ENCODE assay signal across 11 cellular contexts in genomic region chr2:69175795-69176715, GRCh38.
A peak's percentile ranks its signal among the peaks of the same experiment; 100 is the strongest.
DNase-seq lines count a peak whose midpoint lies in the region; ATAC-seq and TF ChIP-seq lines count a peak whose summit lies in the region.
"Had no signal": no experiment of that assay in that cellular context is flagged by ENCODE, and none has a peak within 500 bp of the region (broad histone marks: within the 10 kb centered on the region; RNA-seq: fewer than 3 reads in every experiment).

No MANE protein-coding gene starts in this region.

- TF ChIP-seq POLR2A in transverse colon (IDR thresholded peaks at IDR 0.05) = no peak

- ATAC-seq in sciatic nerve = no peak
- no peak for ATAC-seq in HG02678 (IDR thresholded peaks at IDR 0.05; ENCODE audit: unreplicated experiment)
- no peak for ATAC-seq in HG02981 (IDR thresholded peaks at IDR 0.05; ENCODE audit: unreplicated experiment)

- no peak for TF ChIP-seq EP300 in transverse colon (IDR thresholded peaks at IDR 0.05; ENCODE audit: low read depth)

- no peak overlapping the region for H3K9ac ChIP-seq in mucosa of rectum (ENCODE audit: low read depth in 1 of 2, low read length in 2 of 2)
- H3K9ac ChIP-seq: BLaER1 treated with 17β-estradiol and CSF1 and Interleukin-3, amounts not matched to agents 10 nM and 100 nM had no signal

- H3K36me3 ChIP-seq in mucosa of rectum (ENCODE audit: control insufficient read depth in 2 of 2, insufficient read depth in 2 of 2, low read length in 2 of 2) (no peaks in the 10 kb centered on the region), transverse colon (no peaks in the 10 kb centered on the region)
- H3K36me3 ChIP-seq: BLaER1 treated with 17β-estradiol and CSF1 and Interleukin-3, amounts not matched to agents 10 nM and 100 nM had no signal

- H3K4me1 ChIP-seq in mucosa of rectum (ENCODE audit: control insufficient read depth in 2 of 2, insufficient read depth in 2 of 2, low read length in 2 of 2) = peaks cover 3 to 7% of the 10 kb centered on the region in 2 donors
- H3K4me1 ChIP-seq in transverse colon = peaks cover 8 to 66% (median 12%) of the 10 kb centered on the region in 4 donors

- in situ Hi-C loops in transverse colon (cut with MboI; ENCODE audit: low pct_ligation_motif_present in 1 of 4, low pct_unique_long_range_greater_than_20kb in 1 of 4, low sequenced_read_pairs in 3 of 4) = no loop called here

- no peaks in the 10 kb centered on the region for H3K9me3 ChIP-seq in mucosa of rectum (ENCODE audit: control insufficient read depth in 2 of 2, low read length in 2 of 2)
- no peaks in the 10 kb centered on the region for H3K9me3 ChIP-seq in transverse colon

- DNase-seq in NCI-H69 (lab: John Stamatoyannopoulos, UW) (peak; percentile 17), coronary artery (ENCODE audit: low spot score) (no peak), transverse colon (no peak), sciatic nerve (ENCODE audit: low spot score) (no peak)
- DNase-seq: NCI-H2081 treated with DMSO at 0.1 percent for 48 hours; RPMI8226; stimulated activated CD4-positive, alpha-beta T cell treated with anti-CD3 and anti-CD28 coated beads, Interleukin-1b, Interleukin-23, amount 100 ng/mL, for 48 hours had no signal

- intact Hi-C loops in transverse colon (cut with DNase I; ENCODE audit: low total_unique reads) (loop anchor here (1.0 kb wide), 1 partner anchor 35 kb away; no protein-coding TSS in a partner anchor), sciatic nerve (cut with DNase I) (no loop called here)

- H3K27me3 ChIP-seq in mucosa of rectum (ENCODE audit: control insufficient read depth in 2 of 2, insufficient read depth in 2 of 2, low read length in 2 of 2) (no peaks in the 10 kb centered on the region), transverse colon (no peaks in the 10 kb centered on the region)
- H3K27me3 ChIP-seq: BLaER1 treated with 17β-estradiol and CSF1 and Interleukin-3, amounts not matched to agents 10 nM and 100 nM had no signal

- H3K27ac ChIP-seq in coronary artery = peak overlapping the region; percentile 87 to 97
- peak overlapping the region; percentile 24 to 71 for H3K27ac ChIP-seq in mucosa of rectum (ENCODE audit: low read depth in 2 of 2, low read length in 2 of 2)
- peak overlapping the region; percentile 81 to 87 (median 84) for H3K27ac ChIP-seq in transverse colon

- H3K4me3 ChIP-seq in coronary artery (no peak overlapping the region), mucosa of rectum (ENCODE audit: low read length in 2 of 2) (no peak overlapping the region), transverse colon (no peak overlapping the region)
- H3K4me3 ChIP-seq: BLaER1 treated with 17β-estradiol and CSF1 and Interleukin-3, amounts not matched to agents 10 nM and 100 nM had no signal

- 62 to 66% methylated on average over 6 to 7 of the region's 7 CpGs for WGBS in transverse colon (ENCODE audit: low coverage in 1 of 2), 2 donors

- no peak for TF ChIP-seq CTCF in coronary artery (IDR thresholded peaks at IDR 0.05)
- no peak for TF ChIP-seq CTCF in transverse colon (IDR thresholded peaks at IDR 0.05)
